Comparison of ENCODE assay signal across 10 cellular contexts in the genomic region with DNA sequence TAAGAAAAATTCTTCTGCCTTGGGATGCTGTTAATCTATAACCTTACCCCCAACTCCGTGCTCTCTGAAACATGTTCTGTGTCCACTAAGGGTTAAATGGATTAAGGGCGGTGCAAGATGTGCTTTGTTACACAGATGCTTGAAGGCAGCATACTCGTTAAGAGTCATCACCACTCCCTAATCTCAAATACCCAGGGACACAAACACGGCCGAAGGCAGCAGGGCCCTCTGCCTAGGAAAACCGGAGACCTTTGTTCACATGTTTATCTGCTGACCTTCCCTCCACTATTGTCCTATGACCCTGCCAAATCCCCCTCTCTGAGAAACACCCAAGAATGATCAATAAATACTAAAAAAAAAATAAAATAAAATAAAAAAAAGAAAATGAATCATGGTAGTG. TPM values are rescaled to one million over a fixed set of nuclear protein-coding genes. Genes with fewer than 3 reads are reported as not detected.
"Had no signal": no experiment of that assay in that cellular context is flagged by ENCODE, and none has a peak within 500 bp of the region (broad histone marks: within the 10 kb centered on the region; RNA-seq: fewer than 3 reads in every experiment).

No MANE protein-coding gene starts in this region.

RNA-seq across cellular contexts. Expression of gene MRLN, which starts 8.5 kb away (rescaled TPM):
- total RNA-seq: OCI-LY7, PC-3, PC-9, Peyer's patch, Right ventricle myocardium inferior, Right ventricle myocardium superior, RPMI7951, SJSA1, SK-MEL-5 had no signal
- polyA plus RNA-seq: SK-N-SH had no signal

RNA-seq across cellular contexts. Expression of gene SLC16A9, which starts 35.1 kb away (rescaled TPM):
- total RNA-seq: OCI-LY7, PC-9 had no signal
